Comparison of ENCODE assay signal across 8 cellular contexts in the genomic region with DNA sequence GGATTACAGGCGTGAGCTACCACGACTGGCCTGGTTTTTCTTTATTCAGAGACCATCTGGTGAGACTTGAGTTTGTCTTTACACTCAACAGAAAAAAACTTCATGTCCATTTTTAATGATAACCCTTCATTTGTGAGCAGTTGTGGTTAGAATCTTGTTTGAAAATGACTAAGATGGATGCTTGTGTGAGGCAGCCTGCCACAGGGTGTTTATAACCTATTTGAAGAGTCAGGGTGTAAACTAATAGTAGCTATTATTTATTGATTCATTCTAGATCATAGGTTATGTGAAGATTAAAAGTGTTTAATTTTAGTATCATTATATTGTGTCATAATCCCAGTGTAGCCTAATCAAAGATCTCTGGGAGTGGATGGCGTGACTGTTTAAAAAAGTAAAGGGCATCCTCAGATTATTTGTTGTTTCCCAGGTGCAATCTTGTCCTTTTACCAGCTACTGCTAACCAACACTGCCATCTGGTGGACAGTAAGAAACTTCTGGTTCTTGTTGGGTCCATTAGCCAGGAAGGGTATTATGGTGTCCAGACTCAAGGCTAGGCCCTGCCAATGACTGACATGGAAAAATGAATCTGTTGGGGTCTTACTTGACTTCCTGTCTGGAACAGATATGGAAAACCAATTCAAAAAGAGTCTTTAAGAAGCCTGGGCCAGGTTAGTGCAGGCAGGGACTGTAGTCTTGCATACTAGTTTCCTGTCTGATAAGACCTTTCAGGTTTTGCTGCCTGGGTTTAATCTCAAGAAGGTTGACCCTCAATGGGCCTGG. TPM values are rescaled to one million over a fixed set of nuclear protein-coding genes. Genes with fewer than 3 reads are reported as not detected.
DNase-seq lines count a peak whose midpoint lies in the region; ATAC-seq, FAIRE-seq and TF ChIP-seq lines count a peak whose summit lies in the region.

No MANE protein-coding gene starts in this region.

- WGBS in pancreas, 2 donors: 64 to 74% methylated on average over 3 of the region's 3 CpGs

- H3K4me1 ChIP-seq in HUES48 (ENCODE audit: control insufficient read depth, insufficient read depth, low read length) (no peaks in the 10 kb centered on the region), pancreas (no peaks in the 10 kb centered on the region)

- H3K4me1 Mint-ChIP-seq in activated T-cell treated with anti-CD3 and anti-CD28 coated beads, Interleukin-2, amount 50 U/mL, for 72 hours (ENCODE audit: low read depth): peaks cover 25% of the 10 kb centered on the region

- no peak overlapping the region for H3K27ac Mint-ChIP-seq in activated T-cell treated with anti-CD3 and anti-CD28 coated beads, Interleukin-2, amount 50 U/mL, for 72 hours

- H3K9me3 ChIP-seq in HUES48 (ENCODE audit: control insufficient read depth, insufficient read depth, low read length) (no peaks in the 10 kb centered on the region), pancreas (no peaks in the 10 kb centered on the region)

- H3K27me3 ChIP-seq in HUES48 (ENCODE audit: control insufficient read depth, insufficient read depth, low read length) (no peaks in the 10 kb centered on the region), pancreas (no peaks in the 10 kb centered on the region)

- intact Hi-C loops in pancreas (cut with DNase I): loop anchor here in 1 of 3 donors (10.0 kb wide), 1 partner anchor 563 kb away; no protein-coding TSS in a partner anchor

- ATAC-seq in GM21515 (IDR thresholded peaks at IDR 0.05; ENCODE audit: unreplicated experiment) (peak; percentile 71), pancreas (peak; percentile 73 to 90 (median 87)), HG02623 (IDR thresholded peaks at IDR 0.05; ENCODE audit: unreplicated experiment) (no peak)
- ATAC-seq in activated T-cell treated with anti-CD3 and anti-CD28 coated beads, Interleukin-2, amount 50 U/mL, for 72 hours (replicated peaks in 1 of 2): peak; percentile 66 to 76

- peaks cover 17% of the 10 kb centered on the region for H3K36me3 ChIP-seq in HUES48 (ENCODE audit: control insufficient read depth, insufficient read depth, low read length)
- peaks cover 0 to 15% (median 0%) of the 10 kb centered on the region in 3 donors for H3K36me3 ChIP-seq in pancreas

- H3K36me3 Mint-ChIP-seq in activated T-cell treated with anti-CD3 and anti-CD28 coated beads, Interleukin-2, amount 50 U/mL, for 72 hours (ENCODE audit: insufficient read depth in 2 of 2): peaks cover 0 to 12% of the 10 kb centered on the region in 2 donors

- DNase-seq in ELF-1 (ENCODE audit: low read depth, low spot score) (peak; percentile 63), NOMO-1 (lab: John Stamatoyannopoulos, UW; ENCODE audit: unreplicated experiment in 2 of 2) (peak; percentile 33 to 74), frontal cortex (ENCODE audit: low spot score in 2 of 2) (peak; percentile 16 to 55), pancreas (peak in 3 of 6 donors; percentile 23 to 32 (median 31))
- peak; percentile 48 to 50 for DNase-seq in activated T-cell treated with anti-CD3 and anti-CD28 coated beads, Interleukin-2, amount 50 U/mL, for 72 hours

- FAIRE-seq in frontal cortex (lab: Jason Lieb, UNC) (peak; percentile 28), pancreas (lab: Jason Lieb, UNC) (no peak)

- peak; percentile 61 to 83 (median 70) for TF ChIP-seq CTCF in pancreas (IDR thresholded peaks at IDR 0.05)

- H3K27me3 Mint-ChIP-seq in activated T-cell treated with anti-CD3 and anti-CD28 coated beads, Interleukin-2, amount 50 U/mL, for 72 hours (ENCODE audit: low read depth): no peaks in the 10 kb centered on the region

- H3K9me3 Mint-ChIP-seq in activated T-cell treated with anti-CD3 and anti-CD28 coated beads, Interleukin-2, amount 50 U/mL, for 72 hours: no peaks in the 10 kb centered on the region

- peak overlapping the region; percentile 8 for H3K27ac ChIP-seq in HUES48 (ENCODE audit: low read depth, low read length)
- no peak overlapping the region for H3K27ac ChIP-seq in pancreas

- H3K4me3 ChIP-seq in HUES48 (ENCODE audit: low read depth, low read length) (no peak overlapping the region), pancreas (no peak overlapping the region)

- no peak overlapping the region for H3K4me3 Mint-ChIP-seq in activated T-cell treated with anti-CD3 and anti-CD28 coated beads, Interleukin-2, amount 50 U/mL, for 72 hours

- no peak overlapping the region for H3K9ac ChIP-seq in HUES48 (ENCODE audit: low read depth, low read length)

RNA-seq across cellular contexts. Expression of gene NRBF2, which starts 24.9 kb away (rescaled TPM):
- total RNA-seq in activated T-cell treated with anti-CD3 and anti-CD28 coated beads, Interleukin-2, amount 50 U/mL, for 72 hours: 10 to 100 TPM; 26.3 to 30.1 TPM
- total RNA-seq in frontal cortex (20.4 TPM), pancreas (10 to 100 TPM in 2 of 6 donors, 1 to 10 TPM in 4; 5.0 to 10.2 (median 6.3) TPM)
- polyA plus RNA-seq in pancreas: 1 to 10 TPM; 2.1 to 5.6 TPM
